ENCODE assay signal across 19 cellular contexts in the genomic region with DNA sequence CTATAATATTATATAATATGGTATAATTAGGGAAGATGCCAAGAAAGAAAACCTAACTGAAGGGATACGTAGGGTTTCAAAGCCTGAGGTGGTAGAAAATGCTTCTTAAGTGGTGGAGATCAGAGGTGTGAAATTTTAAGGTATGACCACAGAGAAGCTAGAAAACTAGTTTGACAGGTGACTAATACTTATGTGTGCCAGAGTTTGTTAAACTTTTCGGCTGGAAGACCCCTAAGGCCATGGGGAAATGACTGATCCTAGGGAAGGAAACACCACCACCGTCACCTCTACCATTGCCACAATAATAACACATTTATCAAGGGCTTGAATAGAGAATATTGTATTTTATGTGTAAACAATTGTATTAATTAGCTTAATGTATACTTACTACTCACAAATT.
DNase-seq lines count a peak whose midpoint lies in the region; ATAC-seq and TF ChIP-seq lines count a peak whose summit lies in the region.
"Had no signal": no experiment of that assay in that cellular context is flagged by ENCODE, and none has a peak within 500 bp of the region (broad histone marks: within the 10 kb centered on the region; RNA-seq: fewer than 3 reads in every experiment).

No MANE protein-coding gene starts in this region.

- ATAC-seq in PC-3 = no peak
- no peak for ATAC-seq in GM21576 (IDR thresholded peaks at IDR 0.05; ENCODE audit: unreplicated experiment)
- ATAC-seq: A549; CD8-positive, alpha-beta T cell; GM12878 had no signal

- POLR2A ChIA-PET in PC-3 (lab: Charles Lee; ENCODE audit: unreplicated experiment) = no interaction called here

- no peak overlapping the region for H3K23ac ChIP-seq in mesendoderm (ENCODE audit: low read length)

- no peak overlapping the region for H2BK15ac ChIP-seq in mesendoderm (replicated peaks; ENCODE audit: low read depth)

- H3K4me3 ChIP-seq in GM12865 (ENCODE audit: low read depth, low read length) (no peak overlapping the region), PC-3 (ENCODE audit: low read length) (no peak overlapping the region), epithelial cell of esophagus (ENCODE audit: low read length) (no peak overlapping the region), mesendoderm (ENCODE audit: low read length) (no peak overlapping the region)
- H3K4me3 ChIP-seq: A549; BLaER1 treated with 17β-estradiol and CSF1 and Interleukin-3, amounts not matched to agents 10 nM and 100 nM; GM12878 had no signal

- no peaks in the 10 kb centered on the region for H3K9me2 ChIP-seq in PC-3 (replicated peaks; ENCODE audit: low read length)

- H3K9ac ChIP-seq in PC-3 (ENCODE audit: low read length) (no peak overlapping the region), mesendoderm (ENCODE audit: low read length) (no peak overlapping the region)
- H3K9ac ChIP-seq: BLaER1 treated with 17β-estradiol and CSF1 and Interleukin-3, amounts not matched to agents 10 nM and 100 nM had no signal

- H2AFZ ChIP-seq in PC-3 (ENCODE audit: low read length) = no peak overlapping the region

- H2BK120ac ChIP-seq in mesendoderm (ENCODE audit: low read depth, low read length) = no peak overlapping the region

- no peak overlapping the region for H3K18ac ChIP-seq in mesendoderm (ENCODE audit: low read length)

- DNase-seq in GM12865 (ENCODE audit: low read depth) (peak; percentile 16), PC-3 (peak; percentile 20), epithelial cell of esophagus (ENCODE audit: low read depth) (peak; percentile 69), mesendoderm (peak; percentile 20), HPDE6-E6E7 (ENCODE audit: extremely low spot score) (no peak), DMS153 (lab: John Stamatoyannopoulos, UW) (no peak)
- DNase-seq: AML-193; Caco-2; Calu3; CD4-positive, alpha-beta T cell; CD8-positive, alpha-beta T cell; DMS79 treated with DMSO at 0.1 percent for 48 hours; GF-D8 had no signal

- H3K79me2 ChIP-seq in PC-3 (ENCODE audit: low read length) (no peaks in the 10 kb centered on the region), mesendoderm (ENCODE audit: control insufficient read depth, insufficient read depth, low read length) (no peaks in the 10 kb centered on the region)

- no peaks in the 10 kb centered on the region for H3K36me3 ChIP-seq in PC-3 (ENCODE audit: low read depth, low read length)
- no peaks in the 10 kb centered on the region for H3K36me3 ChIP-seq in mesendoderm (ENCODE audit: control insufficient read depth, insufficient read depth, low read length)
- H3K36me3 ChIP-seq: BLaER1 treated with 17β-estradiol and CSF1 and Interleukin-3, amounts not matched to agents 10 nM and 100 nM had no signal

- H3K4me1 ChIP-seq in PC-3 (ENCODE audit: insufficient read depth, low read length) (peaks cover 31% of the 10 kb centered on the region), mesendoderm (ENCODE audit: control insufficient read depth, low read depth, low read length) (no peaks in the 10 kb centered on the region)
- H3K4me1 ChIP-seq: A549, Caco-2 had no signal

- H2AK5ac ChIP-seq in mesendoderm (ENCODE audit: low read length) = no peak overlapping the region

- H3K56ac ChIP-seq in mesendoderm (ENCODE audit: low read length) = no peak overlapping the region

- no peaks in the 10 kb centered on the region for H3K27me3 ChIP-seq in PC-3 (ENCODE audit: low read length)
- H3K27me3 ChIP-seq in mesendoderm (ENCODE audit: insufficient read depth, low read length, poor library complexity) = no peaks in the 10 kb centered on the region
- H3K27me3 ChIP-seq: BLaER1 treated with 17β-estradiol and CSF1 and Interleukin-3, amounts not matched to agents 10 nM and 100 nM had no signal

- H3K79me1 ChIP-seq in mesendoderm (ENCODE audit: low read length) = no peaks in the 10 kb centered on the region

- H3K4ac ChIP-seq in mesendoderm (ENCODE audit: low read depth, low read length) = no peak overlapping the region

- H3K27ac ChIP-seq in PC-3 (ENCODE audit: low read length) (no peak overlapping the region), mesendoderm (ENCODE audit: low read depth, low read length) (no peak overlapping the region)
- H3K27ac ChIP-seq: 22Rv1; A549; BLaER1 treated with 17β-estradiol and CSF1 and Interleukin-3, amounts not matched to agents 10 nM and 100 nM; C4-2B had no signal

- no peak overlapping the region for H2BK5ac ChIP-seq in mesendoderm (ENCODE audit: low read length)

- whole genome bisulfite sequencing in mesendoderm (ENCODE audit: extremely low coverage, insufficient coverage, low lambda C conversion rate) = no CpG with 5 or more reads among the region's 3 CpGs

- no peaks in the 10 kb centered on the region for H3K9me3 ChIP-seq in PC-3 (ENCODE audit: low read length)
- H3K9me3 ChIP-seq: A549; BLaER1 treated with 17β-estradiol and CSF1 and Interleukin-3, amounts not matched to agents 10 nM and 100 nM; Caco-2 had no signal

- TF ChIP-seq CTCF in GM12865 (IDR thresholded peaks at IDR 0.05; ENCODE audit: insufficient read depth, low read depth, low read length, missing control alignments) = no peak
- TF ChIP-seq CTCF in PC-3 (conservative IDR thresholded peaks at IDR 0.05; ENCODE audit: low read depth, low read length) = no peak
- TF ChIP-seq CTCF in epithelial cell of esophagus (IDR thresholded peaks at IDR 0.05; ENCODE audit: insufficient read depth, low read depth, low read length, missing control alignments) = no peak

- H4K5ac ChIP-seq in mesendoderm (ENCODE audit: low read length) = no peak overlapping the region

- H3K4me2 ChIP-seq in PC-3 (ENCODE audit: low read length) (no peak overlapping the region), mesendoderm (ENCODE audit: low read length) (no peak overlapping the region)
- H3K4me2 ChIP-seq: A549; BLaER1 treated with 17β-estradiol and CSF1 and Interleukin-3, amounts not matched to agents 10 nM and 100 nM had no signal

- CTCF ChIA-PET in PC-3 (lab: Charles Lee) = interaction anchor here (0.5 kb wide), 1 partner anchor 27 kb away, joined by 8 read pairs; no protein-coding TSS in a partner anchor

- no TSS peak for BruUV-seq in PC-3 (replicated peaks; lab: Mats Ljungman, UMichigan)

- intact Hi-C loops in PC-3 (cut with micrococcal nuclease) = no loop called here

- H3F3A ChIP-seq in PC-3 (ENCODE audit: low read length, unreplicated experiment) = no peaks in the 10 kb centered on the region

- H4K20me1 ChIP-seq in PC-3 (ENCODE audit: low read length) = no peaks in the 10 kb centered on the region
- H4K20me1 ChIP-seq: BLaER1 treated with 17β-estradiol and CSF1 and Interleukin-3, amounts not matched to agents 10 nM and 100 nM had no signal

- no peak overlapping the region for H4K8ac ChIP-seq in mesendoderm (ENCODE audit: low read depth, low read length)

Comparison
In these comparisons a context has a peak if more than half of its experiments do, and no peak if none do; other contexts are left out.
1. DNase-seq: peak in GM12865 (single experiment), PC-3 (single experiment), epithelial cell of esophagus (single experiment) and mesendoderm (single experiment); none in HPDE6-E6E7 (single experiment) and DMS153 (single experiment).